Comparison of ENCODE assay signal across 1 cellular context in the genomic region with DNA sequence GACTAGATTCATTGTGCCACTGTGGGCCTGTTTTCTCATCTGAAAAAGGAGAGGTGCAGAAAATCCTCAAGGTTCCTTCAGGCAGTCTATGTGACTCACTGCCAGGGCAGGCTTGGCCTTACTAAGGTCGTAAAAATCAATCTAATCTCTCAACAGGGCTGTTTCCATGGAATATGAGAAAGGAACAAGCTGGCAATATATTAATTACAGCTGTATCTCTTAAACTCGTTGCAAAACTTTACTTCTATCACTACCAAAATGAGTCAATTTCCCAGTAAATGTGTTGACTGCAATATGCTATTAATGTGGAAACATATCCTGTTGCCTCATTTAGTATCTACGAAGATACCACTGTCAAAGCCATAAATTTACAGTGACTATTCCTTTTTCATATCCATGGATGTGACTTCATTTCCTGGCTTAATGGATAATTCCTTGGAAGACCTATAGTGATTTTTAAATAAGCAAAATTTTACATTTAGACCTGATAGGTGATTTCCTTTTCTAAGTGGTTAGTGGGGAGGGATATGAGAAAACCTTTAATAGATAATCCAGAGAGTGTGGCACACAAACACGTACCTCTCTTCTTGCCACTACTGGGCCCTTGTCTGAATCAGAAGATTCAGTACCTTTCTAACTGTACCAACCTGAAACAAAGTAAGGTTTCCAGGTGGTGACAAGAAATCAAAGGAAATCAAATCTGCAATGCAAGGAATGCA.
A peak's percentile ranks its signal among the peaks of the same experiment; 100 is the strongest.
TF ChIP-seq lines count a peak whose summit lies in the region.

No MANE protein-coding gene starts in this region.

TF ChIP-seq in HEK293, 187 proteins besides CTCF, POLR2A, EP300 and RAD21:
- 0 out of 2 replicates have a peak, but pooled peaks have one; percentile 25 for TF ChIP-seq ZNF843 (tag by site-specific recombination; IDR thresholded peaks at IDR 0.05)
- no peak for TF ChIP-seq MEIS1 (CRISPR knock-in tag; IDR thresholded peaks at IDR 0.05; ENCODE audit: borderline replicate concordance)
- TF ChIP-seq ZXDB (tag by site-specific recombination; IDR thresholded peaks at IDR 0.05): peak; percentile 31; the same call in 1 of the 2 replicates
- TF ChIP-seq, protein P1, sequence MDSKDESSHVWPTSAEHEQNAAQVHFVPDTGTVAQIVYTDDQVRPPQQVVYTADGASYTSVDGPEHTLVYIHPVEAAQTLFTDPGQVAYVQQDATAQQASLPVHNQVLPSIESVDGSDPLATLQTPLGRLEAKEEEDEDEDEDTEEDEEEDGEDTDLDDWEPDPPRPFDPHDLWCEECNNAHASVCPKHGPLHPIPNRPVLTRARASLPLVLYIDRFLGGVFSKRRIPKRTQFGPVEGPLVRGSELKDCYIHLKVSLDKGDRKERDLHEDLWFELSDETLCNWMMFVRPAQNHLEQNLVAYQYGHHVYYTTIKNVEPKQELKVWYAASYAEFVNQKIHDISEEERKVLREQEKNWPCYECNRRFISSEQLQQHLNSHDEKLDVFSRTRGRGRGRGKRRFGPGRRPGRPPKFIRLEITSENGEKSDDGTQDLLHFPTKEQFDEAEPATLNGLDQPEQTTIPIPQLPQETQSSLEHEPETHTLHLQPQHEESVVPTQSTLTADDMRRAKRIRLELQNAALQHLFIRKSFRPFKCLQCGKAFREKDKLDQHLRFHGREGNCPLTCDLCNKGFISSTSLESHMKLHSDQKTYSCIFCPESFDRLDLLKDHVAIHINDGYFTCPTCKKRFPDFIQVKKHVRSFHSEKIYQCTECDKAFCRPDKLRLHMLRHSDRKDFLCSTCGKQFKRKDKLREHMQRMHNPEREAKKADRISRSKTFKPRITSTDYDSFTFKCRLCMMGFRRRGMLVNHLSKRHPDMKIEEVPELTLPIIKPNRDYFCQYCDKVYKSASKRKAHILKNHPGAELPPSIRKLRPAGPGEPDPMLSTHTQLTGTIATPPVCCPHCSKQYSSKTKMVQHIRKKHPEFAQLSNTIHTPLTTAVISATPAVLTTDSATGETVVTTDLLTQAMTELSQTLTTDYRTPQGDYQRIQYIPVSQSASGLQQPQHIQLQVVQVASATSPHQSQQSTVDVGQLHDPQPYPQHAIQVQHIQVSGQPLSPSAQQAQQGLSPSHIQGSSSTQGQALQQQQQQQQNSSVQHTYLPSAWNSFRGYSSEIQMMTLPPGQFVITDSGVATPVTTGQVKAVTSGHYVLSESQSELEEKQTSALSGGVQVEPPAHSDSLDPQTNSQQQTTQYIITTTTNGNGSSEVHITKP (tag by site-specific recombination; IDR thresholded peaks at IDR 0.05): 0 out of 2 replicates have a peak, but pooled peaks have one; percentile 9
- TF ChIP-seq PRDM6 (tag by site-specific recombination; IDR thresholded peaks at IDR 0.05): 0 out of 2 replicates have a peak, but pooled peaks have one; percentile 8
